2 cellular contexts compared by ENCODE assay signal in genomic region chr6:13859871-13860555, GRCh38.
TF ChIP-seq lines count a peak whose summit lies in the region.

No MANE protein-coding gene starts in this region.

TF ChIP-seq in H1, 55 proteins besides CTCF, POLR2A, EP300 and RAD21:
- TF ChIP-seq SIRT6 (IDR thresholded peaks at IDR 0.05; ENCODE audit: low read length) = no peak
- no peak for TF ChIP-seq HDAC2 (IDR thresholded peaks at IDR 0.05; ENCODE audit: borderline replicate concordance in 1 of 2, low read depth in 2 of 2, low read length in 2 of 2)
- no peak for TF ChIP-seq MAX (IDR thresholded peaks at IDR 0.05)
- TF ChIP-seq KDM5A (IDR thresholded peaks at IDR 0.05; ENCODE audit: low read length) = no peak
- no peak for TF ChIP-seq SRF (IDR thresholded peaks at IDR 0.05; ENCODE audit: low read depth, low read length)
- no peak for TF ChIP-seq RNF2 (IDR thresholded peaks at IDR 0.05; ENCODE audit: borderline replicate concordance, low read depth, low read length, missing control alignments, poor library complexity, severe bottlenecking)
- no peak for TF ChIP-seq SIX5 (IDR thresholded peaks at IDR 0.05; ENCODE audit: low read depth, low read length)
- peak; percentile 30; the same call in 1 of the 2 replicates for TF ChIP-seq E2F6 (IDR thresholded peaks at IDR 0.05)

TF ChIP-seq in HepG2, 621 proteins besides CTCF, POLR2A, EP300 and RAD21:
- no peak for TF ChIP-seq HINFP (CRISPR knock-in tag; IDR thresholded peaks at IDR 0.05; ENCODE audit: low read depth)
- peak; percentile 13; the same call in 1 of the 2 replicates for TF ChIP-seq ZNF768 (CRISPR knock-in tag; IDR thresholded peaks at IDR 0.05)
